16 cellular contexts compared by ENCODE assay signal in the genomic region with DNA sequence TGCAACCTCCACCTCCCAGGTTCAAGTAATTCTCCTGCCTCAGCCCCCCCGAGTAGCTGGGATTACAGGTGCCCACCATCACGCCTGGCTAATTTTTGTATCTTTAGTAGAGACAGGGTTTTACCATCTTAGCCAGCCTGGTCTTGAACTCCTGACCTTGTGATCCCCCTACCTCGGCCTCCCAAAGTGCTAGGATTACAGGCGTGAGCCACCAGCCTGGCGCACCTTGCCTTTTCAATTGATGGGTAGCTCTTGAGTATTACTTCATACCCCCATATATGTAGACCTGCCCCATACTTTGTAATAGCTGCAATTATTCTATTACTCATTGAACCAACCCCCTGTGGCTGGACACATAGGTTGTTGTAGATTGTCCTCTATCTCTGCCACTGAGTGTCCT.
"Had no signal": no experiment of that assay in that cellular context is flagged by ENCODE, and none has a peak within 500 bp of the region (broad histone marks: within the 10 kb centered on the region; RNA-seq: fewer than 3 reads in every experiment).

No MANE protein-coding gene starts in this region.

- H3K4me1 ChIP-seq: foreskin keratinocyte, pancreas had no signal

- H3K27me3 Mint-ChIP-seq: activated B cell treated with CpG ODN at 0.5 μM for 24 hours; activated naive CD8-positive, alpha-beta T cell treated with anti-CD3 and anti-CD28 coated beads, Interleukin-2, amount 10 ng/mL, durations not matched to agents 7 days and 5 days; stimulated activated memory B cell treated with anti-CD40 and anti-IgM and Interleukin-4, amounts not matched to agents 10 μg/mL and 1 μg/mL and 100 μg/mL, for 72 hours had no signal

- H3K9me3 Mint-ChIP-seq: activated B cell treated with CpG ODN at 0.5 μM for 24 hours; activated naive CD8-positive, alpha-beta T cell treated with anti-CD3 and anti-CD28 coated beads, Interleukin-2, amount 10 ng/mL, durations not matched to agents 7 days and 5 days; activated T-helper 1 cell treated with anti-CD3 and anti-CD28 coated beads, Interleukin-12 subunit alpha, Interleukin-12 subunit beta, Interleukin-2, Interleukin-4 antibody, amounts not matched to agents 30 ng/mL and 10 ng/mL and 1 ng/mL, durations not matched to agents 14 hours and 24 hours and 36 hours; central memory CD8-positive, alpha-beta T cell; mesothelial cell of epicardium; neural crest cell; stimulated activated memory B cell treated with anti-CD40 and anti-IgM and Interleukin-4, amounts not matched to agents 10 μg/mL and 1 μg/mL and 100 μg/mL, for 72 hours; T-helper 2 cell treated with Interferon-gamma antibody and Interleukin-4, amounts not matched to agents 5 μg/mL and 100 μg/mL, for 36 hours had no signal

- H3K9me3 ChIP-seq: lower lobe of right lung, pancreas, tibial nerve had no signal

- H3K4me3 ChIP-seq: lower lobe of right lung, pancreas, tibial nerve had no signal

- H3K27ac ChIP-seq: brain microvascular endothelial cell, foreskin keratinocyte, lower lobe of right lung, pancreas, tibial nerve had no signal

- H3K27ac Mint-ChIP-seq: activated B cell treated with CpG ODN at 0.5 μM for 24 hours; activated naive CD8-positive, alpha-beta T cell treated with anti-CD3 and anti-CD28 coated beads, Interleukin-2, amount 10 ng/mL, durations not matched to agents 7 days and 5 days; activated T-helper 1 cell treated with anti-CD3 and anti-CD28 coated beads, Interleukin-12 subunit alpha, Interleukin-12 subunit beta, Interleukin-2, Interleukin-4 antibody, amounts not matched to agents 30 ng/mL and 10 ng/mL and 1 ng/mL, durations not matched to agents 14 hours and 24 hours and 36 hours; mesothelial cell of epicardium; stimulated activated memory B cell treated with anti-CD40 and anti-IgM and Interleukin-4, amounts not matched to agents 10 μg/mL and 1 μg/mL and 100 μg/mL, for 72 hours; T-helper 2 cell treated with Interferon-gamma antibody and Interleukin-4, amounts not matched to agents 5 μg/mL and 100 μg/mL, for 36 hours had no signal

- DNase-seq: activated B cell treated with CpG ODN at 0.5 μM for 24 hours; activated CD4-positive, alpha-beta T cell treated with anti-CD3 and anti-CD28 coated beads for 48 hours; activated naive CD4-positive, alpha-beta T cell; activated naive CD8-positive, alpha-beta T cell treated with anti-CD3 and anti-CD28 coated beads, Interleukin-2, amount 10 ng/mL, durations not matched to agents 7 days and 5 days; brain microvascular endothelial cell; effector CD8-positive, alpha-beta T cell; foreskin keratinocyte; lower lobe of right lung; pancreas had no signal

- H3K4me3 Mint-ChIP-seq: activated B cell treated with CpG ODN at 0.5 μM for 24 hours; activated naive CD8-positive, alpha-beta T cell treated with anti-CD3 and anti-CD28 coated beads, Interleukin-2, amount 10 ng/mL, durations not matched to agents 7 days and 5 days; activated T-helper 1 cell treated with anti-CD3 and anti-CD28 coated beads, Interleukin-12 subunit alpha, Interleukin-12 subunit beta, Interleukin-2, Interleukin-4 antibody, amounts not matched to agents 30 ng/mL and 10 ng/mL and 1 ng/mL, durations not matched to agents 14 hours and 24 hours and 36 hours; central memory CD8-positive, alpha-beta T cell; mesothelial cell of epicardium; neural crest cell; stimulated activated memory B cell treated with anti-CD40 and anti-IgM and Interleukin-4, amounts not matched to agents 10 μg/mL and 1 μg/mL and 100 μg/mL, for 72 hours; T-helper 2 cell treated with Interferon-gamma antibody and Interleukin-4, amounts not matched to agents 5 μg/mL and 100 μg/mL, for 36 hours had no signal

- H3K27me3 ChIP-seq: brain microvascular endothelial cell, foreskin keratinocyte, pancreas, tibial nerve had no signal

- H3K36me3 Mint-ChIP-seq: activated naive CD8-positive, alpha-beta T cell treated with anti-CD3 and anti-CD28 coated beads, Interleukin-2, amount 10 ng/mL, durations not matched to agents 7 days and 5 days; mesothelial cell of epicardium had no signal

- FAIRE-seq: pancreas had no signal

- H3K4me1 Mint-ChIP-seq: activated B cell treated with CpG ODN at 0.5 μM for 24 hours; central memory CD8-positive, alpha-beta T cell had no signal

- H3K36me3 ChIP-seq: brain microvascular endothelial cell, pancreas had no signal
